Comparison of ENCODE assay signal across 35 cellular contexts in the genomic region with DNA sequence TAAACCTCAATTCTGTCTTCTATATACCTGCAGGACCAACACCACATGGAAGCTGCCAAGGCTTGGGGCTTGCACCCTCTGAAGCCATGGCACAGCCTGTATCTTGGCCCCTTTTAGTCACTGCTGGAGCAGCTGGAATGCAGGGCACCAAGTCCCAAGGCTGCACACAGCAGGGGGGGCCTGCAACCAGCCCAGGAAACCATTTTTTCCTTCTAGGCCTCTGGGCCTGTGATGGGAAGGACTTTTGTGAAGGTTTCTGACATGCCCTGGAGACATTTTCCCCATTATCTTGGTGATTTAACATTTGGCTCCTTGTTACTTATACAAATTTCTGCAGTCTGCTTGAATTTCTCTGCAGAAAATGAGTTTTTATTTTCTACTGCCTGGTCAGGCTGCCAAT.
"Had no signal": no experiment of that assay in that cellular context is flagged by ENCODE, and none has a peak within 500 bp of the region (broad histone marks: within the 10 kb centered on the region; RNA-seq: fewer than 3 reads in every experiment).

No MANE protein-coding gene starts in this region.

- H3K4me3 ChIP-seq: MG63 had no signal

- DNase-seq: Karpas-422, Kasumi-1, MG63, MM.1S, MV-4-11, NCI-H1048, NCI-H1092, NCI-H1092 treated with DMSO at 0.1 percent for 48 hours, NCI-H1105, NCI-H1105 treated with DMSO at 0.1 percent for 48 hours, NCI-H1417, NCI-H1417 treated with DMSO at 0.1 percent for 48 hours, NCI-H1436, NCI-H1436 treated with DMSO at 0.1 percent for 48 hours, NCI-H146, NCI-H1694, NCI-H1694 treated with DMSO at 0.1 percent for 48 hours, NCI-H187, NCI-H187 treated with DMSO at 0.1 percent for 48 hours, NCI-H1930, NCI-H2029, NCI-H2029 treated with DMSO at 0.1 percent for 48 hours, NCI-H2081, NCI-H2081 treated with DMSO at 0.1 percent for 48 hours, NCI-H2107, NCI-H2171, NCI-H2171 treated with DMSO at 0.1 percent for 48 hours, NCI-H2227 treated with DMSO at 0.1 percent for 48 hours, NCI-H226, NCI-H345, NCI-H446, NCI-H446 treated with DMSO at 0.1 percent for 48 hours, NCI-H510A, NCI-H510A treated with DMSO at 0.1 percent for 48 hours had no signal

- H3K4me2 ChIP-seq: KMS-11 had no signal

- H3K36me3 ChIP-seq: MG63 had no signal

- H3K27ac ChIP-seq: KMS-11 had no signal
